Comparison of ENCODE assay signal across 8 cellular contexts in genomic region chr18:50878345-50879301, GRCh38. TPM values are rescaled to one million over a fixed set of nuclear protein-coding genes. Genes with fewer than 3 reads are reported as not detected.
A peak's percentile ranks its signal among the peaks of the same experiment; 100 is the strongest.
DNase-seq lines count a peak whose midpoint lies in the region; ATAC-seq, FAIRE-seq and TF ChIP-seq lines count a peak whose summit lies in the region.

Gene ME2, plus strand, starts transcription at chr18:50879118. Its CDS starts 16,703 bp downstream, at chr18:50895821.

- H3K9ac ChIP-seq in keratinocyte (ENCODE audit: control insufficient read depth, extremely low read depth, insufficient read depth, low read length), result peak within 1 kb of the TSS; percentile 88

- no peaks in the 10 kb centered on the region for H3K27me3 ChIP-seq in keratinocyte (ENCODE audit: control insufficient read depth, extremely low read depth, insufficient read depth, low read length)

- peak; percentile 87 for TF ChIP-seq POLR2A in GM19193 (IDR thresholded peaks at IDR 0.05; ENCODE audit: extremely low read depth, insufficient read depth, insufficient read length)

- DNase-seq in Ammon's horn (ENCODE audit: low spot score) (peak; percentile 93), NCI-H510A (lab: John Stamatoyannopoulos, UW) (peak; percentile 73), cerebellar nuclear complex (lab: John Stamatoyannopoulos, UW) (peak; percentile 61 to 68), keratinocyte (ENCODE audit: low read depth, low spot score) (peak; percentile 49)
- peak; percentile 88 for DNase-seq in activated CD4-positive, alpha-beta T cell treated with anti-CD3 and anti-CD28 coated beads for 1 hour
- DNase-seq in stimulated activated CD4-positive, alpha-beta T cell treated with anti-CD3 and anti-CD28 coated beads, Interleukin-12 subunit alpha, Interleukin-12 subunit beta, amount 100 ng/mL, for 48 hours (ENCODE audit: low read depth in 2 of 3, low spot score in 1 of 3), result peak; percentile 86 to 90 (median 88)

- H3K4me1 ChIP-seq in keratinocyte (ENCODE audit: control insufficient read depth, extremely low read depth, insufficient read depth, low read length), result peaks cover 19% of the 10 kb centered on the region

- peak; percentile 97 for ATAC-seq in HG03432 (IDR thresholded peaks at IDR 0.05; ENCODE audit: unreplicated experiment)

- peak within 1 kb of the TSS; percentile 79 to 91 (median 87) for H3K4me3 ChIP-seq in keratinocyte (ENCODE audit: control insufficient read depth in 2 of 3, extremely low read depth in 1 of 3, insufficient read depth in 2 of 3, low read depth in 1 of 3, low read length in 3 of 3)

- no peak for TF ChIP-seq CTCF in keratinocyte (optimal IDR thresholded peaks at IDR 0.05 in 1 of 3, IDR thresholded peaks at IDR 0.05 in 1 of 3, conservative IDR thresholded peaks at IDR 0.05 in 1 of 3; ENCODE audit: extremely low read depth in 1 of 3, insufficient read depth in 2 of 3, low read length in 3 of 3)

- no peaks in the 10 kb centered on the region for H3K9me1 ChIP-seq in keratinocyte (ENCODE audit: control insufficient read depth, extremely low read depth, insufficient read depth, low read length)

- dilution Hi-C loops in keratinocyte (cut with MboI; ENCODE audit: extremely low pct_ligation_motif_present, low sequenced_read_pairs), result no loop called here

- H3K27ac ChIP-seq in keratinocyte (ENCODE audit: control insufficient read depth, insufficient read depth, low read length), result peak within 1 kb of the TSS; percentile 84

- peaks cover 33% of the 10 kb centered on the region for H3K79me2 ChIP-seq in keratinocyte (ENCODE audit: control insufficient read depth, insufficient read depth, low read length)

- no peaks in the 10 kb centered on the region for H3K9me3 ChIP-seq in keratinocyte (ENCODE audit: control insufficient read depth, low read depth, low read length)

- H2AFZ ChIP-seq in keratinocyte (ENCODE audit: control insufficient read depth, low read length), result peak within 1 kb of the TSS; percentile 85

- H3K36me3 ChIP-seq in keratinocyte (ENCODE audit: control insufficient read depth in 2 of 2, extremely low read depth in 1 of 2, insufficient read depth in 2 of 2, low read length in 2 of 2), result no peaks in the 10 kb centered on the region

- H3K4me2 ChIP-seq in keratinocyte (ENCODE audit: control insufficient read depth, extremely low read depth, insufficient read depth, low read depth, low read length), result peak within 1 kb of the TSS; percentile 97

- FAIRE-seq in keratinocyte (lab: Jason Lieb, UNC), result peak; percentile 78

- no peaks in the 10 kb centered on the region for H4K20me1 ChIP-seq in keratinocyte (ENCODE audit: control insufficient read depth, extremely low read depth, insufficient read depth, low read length)

RNA-seq across cellular contexts. Expression of gene ME2, which starts in this region (rescaled TPM):
- 40.7 to 72.0 TPM (median 42.0 TPM) in 3 replicates for polyA plus RNA-seq in keratinocyte
- polyA plus RNA-seq in keratinocyte (2011; ENCODE audit: low read depth), result 24.2 TPM
- polyA plus RNA-seq in keratinocyte (2011; cell fraction: cytosol; rRNA removed), result 40.3 and 75.4 TPM in 2 replicates
- polyA plus RNA-seq in keratinocyte (2011; cell fraction: nucleus; rRNA removed), result 35.5 and 43.9 TPM in 2 replicates
- polyA plus RNA-seq in keratinocyte (2012; ENCODE audit: low replicate concordance), result 30.3 and 31.4 TPM in 2 replicates
- polyA minus RNA-seq in keratinocyte, result 20.9 to 48.1 TPM (median 23.4 TPM) in 3 replicates
- 29.2 TPM for polyA minus RNA-seq in keratinocyte (2011; cell fraction: cytosol; rRNA and poly(A)+ RNA removed)
- polyA minus RNA-seq in keratinocyte (2011; cell fraction: nucleus; rRNA and poly(A)+ RNA removed), result 13.3 and 24.1 TPM in 2 replicates

Comparison
In these comparisons a context has a peak if more than half of its experiments do, and no peak if none do; other contexts are left out.
1. Peak in every context shown above with its lines: DNase-seq, ATAC-seq, H3K4me3 ChIP-seq and H3K27ac ChIP-seq.